In genomic region chr7:91212592-91212991, GRCh38 we compare ENCODE assay signal across 19 cellular contexts. TPM values are rescaled to one million over a fixed set of nuclear protein-coding genes. Genes with fewer than 3 reads are reported as not detected.
DNase-seq lines count a peak whose midpoint lies in the region; ATAC-seq and TF ChIP-seq lines count a peak whose summit lies in the region.
"Had no signal": no experiment of that assay in that cellular context is flagged by ENCODE, and none has a peak within 500 bp of the region (broad histone marks: within the 10 kb centered on the region; RNA-seq: fewer than 3 reads in every experiment).

No MANE protein-coding gene starts in this region.

- TF ChIP-seq CTCF in A673 (conservative IDR thresholded peaks at IDR 0.05; ENCODE audit: low read depth, low read length) (no peak), IMR-90 (conservative IDR thresholded peaks at IDR 0.05; ENCODE audit: low read depth, low read length) (no peak), H9 (conservative IDR thresholded peaks at IDR 0.05) (no peak), spleen (IDR thresholded peaks at IDR 0.05 in 8 of 11, conservative IDR thresholded peaks at IDR 0.05 in 3 of 11) (no peak)

- no peaks in the 10 kb centered on the region for H3K27me3 ChIP-seq in A673 (replicated peaks; ENCODE audit: insufficient read depth, low read depth, low read length, poor library complexity)
- H3K27me3 ChIP-seq in IMR-90 (ENCODE audit: control insufficient read depth, insufficient read depth, low read length): no peaks in the 10 kb centered on the region
- H3K27me3 ChIP-seq in H9 (ENCODE audit: insufficient read depth, low read length): no peaks in the 10 kb centered on the region
- no peaks in the 10 kb centered on the region for H3K27me3 ChIP-seq in trophoblast cell (ENCODE audit: insufficient read depth, low read length)
- H3K27me3 ChIP-seq in spleen (replicated peaks in 1 of 7): no peaks in the 10 kb centered on the region
- H3K27me3 ChIP-seq: gastroesophageal sphincter had no signal

- H3K9ac ChIP-seq in IMR-90 (ENCODE audit: low read depth, low read length): no peak overlapping the region
- H3K9ac ChIP-seq in H9 (ENCODE audit: extremely low read depth, insufficient read length, low read length): no peak overlapping the region
- H3K9ac ChIP-seq in trophoblast cell (ENCODE audit: low read length): no peak overlapping the region

- TF ChIP-seq POLR2A in IMR-90 (IDR thresholded peaks at IDR 0.05; ENCODE audit: low read depth, low read length) (no peak), spleen (IDR thresholded peaks at IDR 0.05) (no peak)

- H2AFZ ChIP-seq in IMR-90 (replicated peaks; ENCODE audit: low read length, poor library complexity): peak overlapping the region; percentile 4
- H2AFZ ChIP-seq in H9 (ENCODE audit: low read length): no peak overlapping the region
- H2AFZ ChIP-seq in trophoblast cell (ENCODE audit: insufficient read depth, low read length, poor library complexity): no peak overlapping the region

- H2AK5ac ChIP-seq in IMR-90 (ENCODE audit: low read depth, low read length) (no peak overlapping the region), H9 (ENCODE audit: insufficient read length, low read length) (no peak overlapping the region), trophoblast cell (ENCODE audit: low read length) (no peak overlapping the region)

- no peak overlapping the region for H3T11ph ChIP-seq in H9 (ENCODE audit: low read length)

- no peaks in the 10 kb centered on the region for H3K79me2 ChIP-seq in H9 (ENCODE audit: insufficient read depth, low read length)
- no peaks in the 10 kb centered on the region for H3K79me2 ChIP-seq in trophoblast cell (ENCODE audit: control insufficient read depth, insufficient read depth, low read length, poor library complexity)

- H3K4me1 Mint-ChIP-seq in H9: peaks cover 7 to 10% of the 10 kb centered on the region in 2 experiments; a peak in 3 of 4 replicates
- H3K4me1 Mint-ChIP-seq: mesothelial cell of epicardium; stimulated activated memory B cell treated with anti-CD40 and anti-IgM and Interleukin-4, amounts not matched to agents 10 μg/mL and 1 μg/mL and 100 μg/mL, for 72 hours had no signal

- in situ Hi-C loops in IMR-90 (cut with MboI; ENCODE audit: low sequenced_read_pairs): no loop called here

- CTCF ChIA-PET in A673 (lab: Charles Lee) (no interaction called here), IMR-90 (lab: Yijun Ruan, JAX) (no interaction called here)

- no peak overlapping the region for H2BK12ac ChIP-seq in H9 (ENCODE audit: insufficient read length, low read depth, low read length)
- no peak overlapping the region for H2BK12ac ChIP-seq in trophoblast cell (ENCODE audit: low read length)

- H3K9me3 ChIP-seq in A673 (ENCODE audit: low read depth, low read length, poor library complexity, severe bottlenecking) (no peaks in the 10 kb centered on the region), IMR-90 (ENCODE audit: control insufficient read depth, insufficient read depth, low read length) (no peaks in the 10 kb centered on the region), H9 (ENCODE audit: control insufficient read depth, low read depth, low read length) (no peaks in the 10 kb centered on the region), trophoblast cell (ENCODE audit: insufficient read depth, low read depth, low read length) (no peaks in the 10 kb centered on the region), spleen (peaks cover 0 to 11% (median 6%) of the 10 kb centered on the region in 8 donors)
- H3K9me3 ChIP-seq: gastroesophageal sphincter, thoracic aorta had no signal

- H4K5ac ChIP-seq in IMR-90 (ENCODE audit: low read depth, low read length) (no peak overlapping the region), H9 (ENCODE audit: insufficient read length, low read depth, low read length) (no peak overlapping the region)

- H3K27me3 Mint-ChIP-seq in H9 (ENCODE audit: low read depth): no peaks in the 10 kb centered on the region
- H3K27me3 Mint-ChIP-seq: CD4-positive, alpha-beta T cell; IgD-negative memory B cell; stimulated activated memory B cell treated with anti-CD40 and anti-IgM and Interleukin-4, amounts not matched to agents 10 μg/mL and 1 μg/mL and 100 μg/mL, for 72 hours had no signal

- H2BK15ac ChIP-seq in IMR-90 (ENCODE audit: low read depth, low read length) (no peak overlapping the region), H9 (ENCODE audit: low read depth, low read length) (no peak overlapping the region)

- H4K91ac ChIP-seq in IMR-90 (ENCODE audit: insufficient read depth, low read depth, low read length): no peak overlapping the region
- no peak overlapping the region for H4K91ac ChIP-seq in H9 (ENCODE audit: insufficient read length, low read depth, low read length)
- no peak overlapping the region for H4K91ac ChIP-seq in trophoblast cell (ENCODE audit: low read depth, low read length)

- H3K56ac ChIP-seq in IMR-90 (ENCODE audit: extremely low read depth, insufficient read depth, low read length): no peak overlapping the region
- no peak overlapping the region for H3K56ac ChIP-seq in H9 (ENCODE audit: insufficient read length, low read depth, low read length)

- H3K9me1 ChIP-seq in IMR-90 (ENCODE audit: insufficient read depth, low read length): no peaks in the 10 kb centered on the region

- H3K18ac ChIP-seq in IMR-90 (ENCODE audit: low read depth, low read length): no peak overlapping the region
- H3K18ac ChIP-seq in H9 (ENCODE audit: insufficient read length, low read depth, low read length): no peak overlapping the region
- H3K18ac ChIP-seq in trophoblast cell (ENCODE audit: low read length): no peak overlapping the region

- H2BK20ac ChIP-seq in IMR-90 (ENCODE audit: low read depth, low read length) (no peak overlapping the region), H9 (ENCODE audit: low read depth, low read length, poor library complexity, severe bottlenecking) (no peak overlapping the region)

- H4K20me1 ChIP-seq in IMR-90 (ENCODE audit: insufficient read depth, low read length): no peaks in the 10 kb centered on the region
- no peaks in the 10 kb centered on the region for H4K20me1 ChIP-seq in H9 (ENCODE audit: control insufficient read depth, insufficient read depth, insufficient read length)

- H2BK5ac ChIP-seq in IMR-90 (ENCODE audit: low read depth, low read length, poor library complexity, severe bottlenecking) (no peak overlapping the region), H9 (ENCODE audit: insufficient read length, low read length) (no peak overlapping the region), trophoblast cell (ENCODE audit: low read depth, low read length, poor library complexity) (no peak overlapping the region)

- BruUV-seq in A673 (replicated peaks; lab: Mats Ljungman, UMichigan): no TSS peak
- BruUV-seq in IMR-90 (replicated peaks; lab: Mats Ljungman, UMichigan): no TSS peak

- H4K8ac ChIP-seq in IMR-90 (ENCODE audit: low read depth in 2 of 2, low read length in 2 of 2) (no peak overlapping the region), H9 (replicated peaks; ENCODE audit: insufficient read length, low read depth, low read length) (no peak overlapping the region), trophoblast cell (ENCODE audit: low read depth, low read length) (no peak overlapping the region)

- H3K14ac ChIP-seq in IMR-90 (replicated peaks; ENCODE audit: low read depth, low read length) (no peak overlapping the region), H9 (ENCODE audit: insufficient read depth, low read length) (no peak overlapping the region), trophoblast cell (ENCODE audit: low read length) (no peak overlapping the region)

- H3K23ac ChIP-seq in IMR-90 (ENCODE audit: low read depth, low read length) (no peak overlapping the region), H9 (ENCODE audit: insufficient read length, low read depth, low read length) (no peak overlapping the region), trophoblast cell (ENCODE audit: low read length) (no peak overlapping the region)

- no peaks in the 10 kb centered on the region for H3K23me2 ChIP-seq in H9 (ENCODE audit: insufficient read length, low read depth, low read length, poor library complexity, severe bottlenecking)

- no peaks in the 10 kb centered on the region for H3K9me3 Mint-ChIP-seq in H9
- H3K9me3 Mint-ChIP-seq: CD4-positive, alpha-beta T cell; mesothelial cell of epicardium had no signal

- H3K4me3 Mint-ChIP-seq in H9: no peak overlapping the region
- H3K4me3 Mint-ChIP-seq: CD4-positive, alpha-beta T cell; IgD-negative memory B cell; mesothelial cell of epicardium; stimulated activated memory B cell treated with anti-CD40 and anti-IgM and Interleukin-4, amounts not matched to agents 10 μg/mL and 1 μg/mL and 100 μg/mL, for 72 hours had no signal

- H4K12ac ChIP-seq in trophoblast cell (ENCODE audit: low read depth, low read length): no peak overlapping the region

- H3K79me1 ChIP-seq in IMR-90 (ENCODE audit: low read depth in 1 of 2, low read length in 2 of 2) (no peaks in the 10 kb centered on the region), H9 (ENCODE audit: insufficient read depth, low read depth, low read length, poor library complexity, severe bottlenecking) (no peaks in the 10 kb centered on the region), trophoblast cell (ENCODE audit: low read length) (no peaks in the 10 kb centered on the region)

- POLR2A ChIA-PET in A673 (lab: Charles Lee; ENCODE audit: low non-redundant PET) (interaction anchor here (0.6 kb wide), 1 partner anchor 623 kb away, joined by 3 read pairs; no protein-coding TSS in a partner anchor), IMR-90 (lab: Charles Lee; ENCODE audit: unreplicated experiment) (no interaction called here)

- no peak overlapping the region for H3K4me2 ChIP-seq in IMR-90 (ENCODE audit: low read depth, low read length)
- no peak overlapping the region for H3K4me2 ChIP-seq in H9 (ENCODE audit: insufficient read depth, insufficient read length, low read length)
- H3K4me2 ChIP-seq in trophoblast cell (ENCODE audit: low read length): no peak overlapping the region

- no peak overlapping the region for H3K27ac ChIP-seq in A673 (ENCODE audit: low read depth, low read length, poor library complexity, severe bottlenecking)
- H3K27ac ChIP-seq in IMR-90 (ENCODE audit: insufficient read depth, low read length): no peak overlapping the region
- H3K27ac ChIP-seq in H9 (ENCODE audit: insufficient read length, low read depth, low read length): no peak overlapping the region
- H3K27ac ChIP-seq in trophoblast cell (ENCODE audit: low read depth, low read length): no peak overlapping the region
- no peak overlapping the region for H3K27ac ChIP-seq in spleen
- H3K27ac ChIP-seq: gastroesophageal sphincter, HL-60, thoracic aorta had no signal

- H2BK120ac ChIP-seq in IMR-90 (ENCODE audit: low read depth, low read length): no peak overlapping the region
- no peak overlapping the region for H2BK120ac ChIP-seq in H9 (ENCODE audit: low read depth, low read length, poor library complexity, severe bottlenecking)
- H2BK120ac ChIP-seq in trophoblast cell (ENCODE audit: insufficient read depth, low read length, poor library complexity): no peak overlapping the region

- no CpG with 5 or more reads among the region's 7 CpGs for WGBS in IMR-90 (ENCODE audit: extremely low coverage in 2 of 2, insufficient read length in 1 of 2), 2 experiments
- WGBS in H9 (ENCODE audit: extremely low coverage, insufficient read length, low lambda C conversion rate): no CpG with 5 or more reads among the region's 7 CpGs
- WGBS in trophoblast cell (ENCODE audit: extremely low coverage, insufficient coverage, insufficient read length): no CpG with 5 or more reads among the region's 7 CpGs
- 89 to 96% (median 91%) methylated on average over 7 of the region's 7 CpGs for WGBS in spleen, 5 donors

- dilution Hi-C loops in IMR-90 (cut with HindIII; ENCODE audit: low sequenced_read_pairs, unreplicated experiment): no loop called here

- H2AK9ac ChIP-seq in IMR-90 (replicated peaks; ENCODE audit: low read depth, low read length, poor library complexity): no peak overlapping the region

- TF ChIP-seq RAD21 in IMR-90 (IDR thresholded peaks at IDR 0.05; ENCODE audit: low read length): no peak

- H3K27ac Mint-ChIP-seq in H9: no peak overlapping the region; a peak in 1 of 7 replicates
- H3K27ac Mint-ChIP-seq: CD4-positive, alpha-beta T cell; mesothelial cell of epicardium; stimulated activated memory B cell treated with anti-CD40 and anti-IgM and Interleukin-4, amounts not matched to agents 10 μg/mL and 1 μg/mL and 100 μg/mL, for 72 hours had no signal

- H3K36me3 ChIP-seq in A673 (ENCODE audit: insufficient read depth, low read length, poor library complexity, severe bottlenecking): no peaks in the 10 kb centered on the region
- H3K36me3 ChIP-seq in IMR-90 (ENCODE audit: control insufficient read depth, insufficient read depth, low read length): no peaks in the 10 kb centered on the region
- H3K36me3 ChIP-seq in trophoblast cell (ENCODE audit: control insufficient read depth in 1 of 2, insufficient read depth in 2 of 2, low read length in 2 of 2): no peaks in the 10 kb centered on the region
- peaks cover 0 to 25% (median 2%) of the 10 kb centered on the region in 6 donors for H3K36me3 ChIP-seq in spleen
- H3K36me3 ChIP-seq: thoracic aorta had no signal

- ATAC-seq in IMR-90 (ENCODE audit: low read depth): peak; percentile 84
- ATAC-seq: gastroesophageal sphincter; left colon; stimulated activated memory B cell treated with anti-CD40 and anti-IgM and Interleukin-4, amounts not matched to agents 10 μg/mL and 1 μg/mL and 100 μg/mL, for 72 hours had no signal

- H3K4me1 ChIP-seq in A673 (ENCODE audit: insufficient read depth, low read length, poor library complexity, severe bottlenecking) (peaks cover 13% of the 10 kb centered on the region), IMR-90 (ENCODE audit: control insufficient read depth, insufficient read depth, low read length) (peaks cover 2% of the 10 kb centered on the region), H9 (ENCODE audit: insufficient read depth, low read length) (no peaks in the 10 kb centered on the region), trophoblast cell (ENCODE audit: control insufficient read depth in 1 of 2, insufficient read depth in 2 of 2, low read length in 2 of 2) (no peaks in the 10 kb centered on the region), spleen (no peaks in the 10 kb centered on the region)
- H3K4me1 ChIP-seq: gastroesophageal sphincter had no signal

- H3K4ac ChIP-seq in IMR-90 (ENCODE audit: low read depth, low read length) (no peak overlapping the region), H9 (ENCODE audit: low read depth, low read length) (no peak overlapping the region), trophoblast cell (ENCODE audit: low read depth, low read length) (no peak overlapping the region)

- no peaks in the 10 kb centered on the region for H3K36me3 Mint-ChIP-seq in H9 (ENCODE audit: insufficient read depth in 1 of 3, low read depth in 3 of 3)

- DNase-seq in A673 (ENCODE audit: low spot score) (peak; percentile 80), IMR-90 (peak; percentile 70), cerebellum (ENCODE audit: low spot score) (peak; percentile 12), left kidney (ENCODE audit: low read depth, low spot score) (peak; percentile 23), H9 (no peak), trophoblast cell (no peak), spleen (no peak)
- no peak for DNase-seq in activated CD4-positive, CD25-positive, alpha-beta regulatory T cell (lab: John Stamatoyannopoulos, UW)
- DNase-seq: activated naive CD4-positive, alpha-beta T cell treated with Interleukin-2 at 50 U/mL for 16 hours; CD4-positive, alpha-beta T cell; cortex of kidney; left colon; NCI-H187 treated with DMSO at 0.1 percent for 48 hours had no signal

- intact Hi-C loops in A673 (cut with micrococcal nuclease; ENCODE audit: unreplicated experiment) (no loop called here), IMR-90 (cut with micrococcal nuclease) (no loop called here), spleen (cut with DNase I; ENCODE audit: low total_unique reads) (no loop called here)

- H3K4me3 ChIP-seq in A673 (ENCODE audit: low read depth, low read length, poor library complexity, severe bottlenecking): no peak overlapping the region
- H3K4me3 ChIP-seq in IMR-90 (ENCODE audit: insufficient read depth, low read depth, low read length): no peak overlapping the region
- no peak overlapping the region for H3K4me3 ChIP-seq in trophoblast cell (ENCODE audit: low read depth, low read length)
- H3K4me3 ChIP-seq in spleen: no peak overlapping the region
- H3K4me3 ChIP-seq: gastroesophageal sphincter, thoracic aorta had no signal

RNA-seq across cellular contexts. Expression of gene FZD1, which starts 51.6 kb away (rescaled TPM):
- total RNA-seq in A673 (2021): 47.6 and 49.9 TPM in 2 replicates
- total RNA-seq in IMR-90 (2012; rRNA removed): 3.6 and 4.4 TPM in 2 replicates
- polyA plus RNA-seq in IMR-90 (2012; rRNA removed): 6.5 and 6.8 TPM in 2 replicates
- polyA plus RNA-seq in IMR-90 (2012; cell fraction: cytosol; rRNA removed): 3.0 and 9.1 TPM in 2 replicates
- 1.8 and 3.0 TPM in 2 replicates for polyA plus RNA-seq in IMR-90 (2012; cell fraction: nucleus; rRNA removed; ENCODE audit: low replicate concordance)
- 14.8 TPM for total RNA-seq in cerebellum
- total RNA-seq in H9 (2021): 0.61 TPM in 2 replicates
- polyA plus RNA-seq in trophoblast cell (2013): 3.5 and 3.6 TPM in 2 replicates
- 1 to 10 TPM; 3.4 to 7.7 (median 4.5) TPM for total RNA-seq in spleen
- 1 to 10 TPM in 2 of 3 donors, under 1 TPM in 1; 0.61 to 2.0 (median 1.2) TPM for polyA plus RNA-seq in spleen

Comparison
In these comparisons a context has a peak if more than half of its experiments do, and no peak if none do; other contexts are left out.
1. DNase-seq: peak in A673 (single experiment), IMR-90 (single experiment), cerebellum (single experiment) and left kidney (single experiment); none in H9 (single experiment), trophoblast cell (0 of 2), spleen (single experiment) and activated CD4-positive, CD25-positive, alpha-beta regulatory T cell (0 of 4).